8 cellular contexts compared by ENCODE assay signal in genomic region chr20:8132632-8133587, GRCh38. TPM values are rescaled to one million over a fixed set of nuclear protein-coding genes. Genes with fewer than 3 reads are reported as not detected.
A peak's percentile ranks its signal among the peaks of the same experiment; 100 is the strongest.
DNase-seq lines count a peak whose midpoint lies in the region; ATAC-seq and TF ChIP-seq lines count a peak whose summit lies in the region.

No MANE protein-coding gene starts in this region.

- WGBS in right cardiac atrium = 4% methylated on average over 53 of the region's 53 CpGs
- WGBS in psoas muscle, 3 donors = 4 to 5% (median 5%) methylated on average over 52 to 53 of the region's 53 CpGs

- ATAC-seq in HG03521 (IDR thresholded peaks at IDR 0.05; ENCODE audit: unreplicated experiment) (peak; percentile 1), right cardiac atrium (peak in 1 of 2 donors; percentile 39), psoas muscle (peak; percentile 41 to 72 (median 60))
- no peak for ATAC-seq in activated naive CD8-positive, alpha-beta T cell treated with anti-CD3 and anti-CD28 coated beads, Interleukin-2, amount 50 U/mL, for 24 hours

- TF ChIP-seq CTCF in psoas muscle (IDR thresholded peaks at IDR 0.05) = no peak

- H3K36me3 Mint-ChIP-seq in activated naive CD8-positive, alpha-beta T cell treated with anti-CD3 and anti-CD28 coated beads, Interleukin-2, amount 50 U/mL, for 24 hours (ENCODE audit: low read depth) = no peaks in the 10 kb centered on the region

- intact Hi-C loops in right cardiac atrium (cut with DNase I) = loop anchor here (2.0 to 10.0 kb wide), 7 partner anchors 169 to 589 kb away; no protein-coding TSS in a partner anchor
- intact Hi-C loops in psoas muscle (cut with DNase I) = loop anchor here (1.0 to 10.0 kb wide), 10 partner anchors 91 to 589 kb away; no protein-coding TSS in a partner anchor

- no peaks in the 10 kb centered on the region for H3K9me3 ChIP-seq in right cardiac atrium (ENCODE audit: control insufficient read depth, low read length)
- no peaks in the 10 kb centered on the region for H3K9me3 ChIP-seq in psoas muscle

- peaks cover 34% of the 10 kb centered on the region for H3K4me1 Mint-ChIP-seq in activated naive CD8-positive, alpha-beta T cell treated with anti-CD3 and anti-CD28 coated beads, Interleukin-2, amount 50 U/mL, for 24 hours

- H3K4me3 ChIP-seq in right cardiac atrium (ENCODE audit: low read length) (peak overlapping the region; percentile 88), psoas muscle (peak overlapping the region; percentile 90)

- H3K27ac ChIP-seq in right cardiac atrium (ENCODE audit: low read length) (peak overlapping the region; percentile 33), psoas muscle (peak overlapping the region; percentile 74)

- H3K9me3 Mint-ChIP-seq in activated naive CD8-positive, alpha-beta T cell treated with anti-CD3 and anti-CD28 coated beads, Interleukin-2, amount 50 U/mL, for 24 hours = no peaks in the 10 kb centered on the region

- H3K4me1 ChIP-seq in right cardiac atrium (ENCODE audit: control insufficient read depth, insufficient read depth, low read length) (no peaks in the 10 kb centered on the region), psoas muscle (peaks cover 7% of the 10 kb centered on the region)

- H3K4me3 Mint-ChIP-seq in activated naive CD8-positive, alpha-beta T cell treated with anti-CD3 and anti-CD28 coated beads, Interleukin-2, amount 50 U/mL, for 24 hours = peak overlapping the region; percentile 80

- no peaks in the 10 kb centered on the region for H3K36me3 ChIP-seq in psoas muscle (ENCODE audit: insufficient read depth in 1 of 2, low read depth in 1 of 2)

- H3K27ac Mint-ChIP-seq in activated naive CD8-positive, alpha-beta T cell treated with anti-CD3 and anti-CD28 coated beads, Interleukin-2, amount 50 U/mL, for 24 hours = peak overlapping the region; percentile 22

- DNase-seq in C1 segment of cervical spinal cord (lab: John Stamatoyannopoulos, UW) = peak in 8 of 14 donors; percentile 11 to 62 (median 34)
- peak; percentile 21 for DNase-seq in activated naive CD8-positive, alpha-beta T cell treated with anti-CD3 and anti-CD28 coated beads, Interleukin-2, amount 50 U/mL, for 24 hours
- peak; percentile 53 to 84 (median 82) for DNase-seq in right cardiac atrium
- DNase-seq in psoas muscle = peak; percentile 50 to 80
- DNase-seq in RPMI8226 = no peak
- no peak for DNase-seq in GDM1 (lab: John Stamatoyannopoulos, UW)
- no peak for DNase-seq in NCI-H1930 (lab: John Stamatoyannopoulos, UW)

- no peaks in the 10 kb centered on the region for H3K27me3 ChIP-seq in right cardiac atrium (ENCODE audit: control insufficient read depth, insufficient read depth)
- H3K27me3 ChIP-seq in psoas muscle (ENCODE audit: insufficient read depth in 3 of 3, low read length in 2 of 3) = no peaks in the 10 kb centered on the region

- peaks cover 36% of the 10 kb centered on the region for H3K27me3 Mint-ChIP-seq in activated naive CD8-positive, alpha-beta T cell treated with anti-CD3 and anti-CD28 coated beads, Interleukin-2, amount 50 U/mL, for 24 hours

RNA-seq across cellular contexts. Expression of gene PLCB1, which starts 0.8 kb away (rescaled TPM):
- total RNA-seq in right cardiac atrium (10 to 100 TPM; 11.4 to 20.3 (median 14.1) TPM), psoas muscle (10 to 100 TPM in 1 of 4 donors, 1 to 10 TPM in 3; 4.2 to 10.7 (median 6.9) TPM)
- polyA plus RNA-seq in right cardiac atrium (7.6 TPM), psoas muscle (1 to 10 TPM; 1.5 to 3.2 (median 2.5) TPM)

Comparison
In these comparisons a context has a peak if more than half of its experiments do, and no peak if none do; other contexts are left out.
1. DNase-seq: peak in C1 segment of cervical spinal cord (8 of 14), activated naive CD8-positive, alpha-beta T cell treated with anti-CD3 and anti-CD28 coated beads, Interleukin-2, amount 50 U/mL, for 24 hours (single experiment), right cardiac atrium (3 of 3) and psoas muscle (2 of 2); none in RPMI8226 (single experiment), GDM1 (single experiment) and NCI-H1930 (0 of 2).